ENCODE assay signal across 20 cellular contexts in the genomic region with DNA sequence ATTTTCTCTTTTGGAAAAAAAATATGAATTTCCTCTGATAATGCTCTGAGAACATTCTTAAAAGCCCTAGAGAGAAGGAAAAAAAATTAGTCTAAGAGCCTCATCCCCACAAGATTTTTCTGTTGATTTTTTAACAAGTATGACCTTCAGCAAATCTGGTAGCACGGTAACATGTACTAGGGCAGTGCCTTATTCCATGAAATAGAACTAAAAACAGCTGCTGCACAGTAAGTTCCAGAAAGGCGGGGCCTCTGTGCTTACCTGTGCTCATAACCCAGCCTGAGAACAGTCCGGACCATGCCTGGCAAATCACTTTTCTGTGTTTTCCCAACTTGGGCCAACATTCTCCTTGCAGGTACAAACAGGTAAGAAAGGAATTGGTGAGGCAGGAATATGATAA.
"Had no signal": no experiment of that assay in that cellular context is flagged by ENCODE, and none has a peak within 500 bp of the region (broad histone marks: within the 10 kb centered on the region; RNA-seq: fewer than 3 reads in every experiment).

No MANE protein-coding gene starts in this region.

- H3K36me3 ChIP-seq: adrenal gland, gastroesophageal sphincter, neural progenitor cell, SJSA1, upper lobe of left lung had no signal

- H2AFZ ChIP-seq: neural progenitor cell, parathyroid adenoma had no signal

- H3K4me3 ChIP-seq: adrenal gland, gastroesophageal sphincter, neural progenitor cell, SJSA1, upper lobe of left lung had no signal

- H3K79me2 ChIP-seq: parathyroid adenoma had no signal

- H3K9me3 ChIP-seq: adrenal gland, gastroesophageal sphincter, SJSA1, upper lobe of left lung had no signal

- H3K9me3 Mint-ChIP-seq: activated naive CD4-positive, alpha-beta T cell treated with anti-CD3 and anti-CD28 coated beads, Interleukin-2, amount 50 U/mL, for 24 hours; effector memory CD8-positive, alpha-beta T cell; immature natural killer cell; T-helper 1 cell treated with Interleukin-12 subunit alpha and Interleukin-12 subunit beta and Interleukin-4 antibody, amounts not matched to agents 30 μg/mL and 1 μg/mL, for 36 hours had no signal

- H3K4me3 Mint-ChIP-seq: activated naive CD4-positive, alpha-beta T cell treated with anti-CD3 and anti-CD28 coated beads, Interleukin-2, amount 50 U/mL, for 24 hours; effector memory CD8-positive, alpha-beta T cell; immature natural killer cell; naive thymus-derived CD4-positive, alpha-beta T cell; neural progenitor cell; T-helper 1 cell treated with Interleukin-12 subunit alpha and Interleukin-12 subunit beta and Interleukin-4 antibody, amounts not matched to agents 30 μg/mL and 1 μg/mL, for 36 hours had no signal

- H3K27ac Mint-ChIP-seq: activated naive CD4-positive, alpha-beta T cell treated with anti-CD3 and anti-CD28 coated beads, Interleukin-2, amount 50 U/mL, for 24 hours; effector memory CD8-positive, alpha-beta T cell; immature natural killer cell; naive thymus-derived CD4-positive, alpha-beta T cell; neural progenitor cell; T-helper 1 cell treated with Interleukin-12 subunit alpha and Interleukin-12 subunit beta and Interleukin-4 antibody, amounts not matched to agents 30 μg/mL and 1 μg/mL, for 36 hours had no signal

- ATAC-seq: effector memory CD8-positive, alpha-beta T cell; gastroesophageal sphincter; naive thymus-derived CD4-positive, alpha-beta T cell had no signal

- H3K27ac ChIP-seq: gastroesophageal sphincter, neural progenitor cell, parathyroid adenoma, SJSA1, upper lobe of left lung had no signal

- H3K4me1 Mint-ChIP-seq: activated naive CD4-positive, alpha-beta T cell treated with anti-CD3 and anti-CD28 coated beads, Interleukin-2, amount 50 U/mL, for 24 hours; immature natural killer cell had no signal

- H3K9ac ChIP-seq: neural progenitor cell, parathyroid adenoma had no signal

- DNase-seq: activated CD4-positive, alpha-beta T cell treated with anti-CD3 and anti-CD28 coated beads, Interleukin-2, amount 50 U/mL, for 1 hour; activated CD4-positive, CD25-positive, alpha-beta regulatory T cell treated with anti-CD3 and anti-CD28 coated beads, Interleukin-2, amount 50 U/mL, for 72 hours; activated CD8-positive, alpha-beta memory T cell treated with anti-CD3 and anti-CD28 coated beads, Interleukin-2, amount 50 U/mL, for 4 hours; activated effector memory CD4-positive, alpha-beta T cell treated with anti-CD3 and anti-CD28 coated beads, Interleukin-2, amount 50 U/mL, for 16 hours; activated T-cell treated with anti-CD3 and anti-CD28 coated beads, Interleukin-2, amount 50 U/mL, for 48 hours; adrenal gland; effector memory CD8-positive, alpha-beta T cell; immature natural killer cell; kidney glomerular epithelial cell; mesenchymal stem cell; naive thymus-derived CD4-positive, alpha-beta T cell; stimulated activated CD4-positive, alpha-beta T cell treated with anti-CD3 and anti-CD28 coated beads, Interleukin-2, amount 100 ng/mL, for 24 hours; stimulated activated naive CD4-positive, alpha-beta T cell treated with Interleukin-2 at 50 U/mL for 16 hours; upper lobe of left lung had no signal

- H3K36me3 Mint-ChIP-seq: activated naive CD4-positive, alpha-beta T cell treated with anti-CD3 and anti-CD28 coated beads, Interleukin-2, amount 50 U/mL, for 24 hours; naive thymus-derived CD4-positive, alpha-beta T cell; neural progenitor cell had no signal

- H3K4me1 ChIP-seq: adrenal gland, neural progenitor cell, parathyroid adenoma, SJSA1, upper lobe of left lung had no signal

- H3K27me3 ChIP-seq: adrenal gland, gastroesophageal sphincter, neural progenitor cell, SJSA1, upper lobe of left lung had no signal

- H3K4me2 ChIP-seq: neural progenitor cell had no signal
